ENCODE assay signal across 9 cellular contexts in genomic region chr6:37607949-37608348, GRCh38.
DNase-seq lines count a peak whose midpoint lies in the region; TF ChIP-seq lines count a peak whose summit lies in the region.
"Had no signal": no experiment of that assay in that cellular context is flagged by ENCODE, and none has a peak within 500 bp of the region (broad histone marks: within the 10 kb centered on the region; RNA-seq: fewer than 3 reads in every experiment).

No MANE protein-coding gene starts in this region.

- H2AFZ ChIP-seq in MM.1S (ENCODE audit: low read length): no peak overlapping the region
- no peak overlapping the region for H2AFZ ChIP-seq in mammary epithelial cell (ENCODE audit: low read depth, low read length)

- intact Hi-C loops in mammary epithelial cell (cut with micrococcal nuclease): loop anchor here (1.0 kb wide), 1 partner anchor 84 kb away; no protein-coding TSS in a partner anchor

- DNase-seq in ELR (ENCODE audit: low read depth) (peak; percentile 70), MM.1S (no peak), mammary epithelial cell (no peak), neural crest cell (ENCODE audit: low read depth, low spot score) (no peak), NCI-H128 (lab: John Stamatoyannopoulos, UW; ENCODE audit: unreplicated experiment) (no peak), GM20000 (ENCODE audit: low spot score) (no peak)
- DNase-seq in effector memory CD4-positive, alpha-beta T cell: no peak
- DNase-seq: activated CD4-positive, alpha-beta memory T cell treated with anti-CD3 and anti-CD28 coated beads, Interleukin-2, amount 10 ng/mL, durations not matched to agents 7 days and 5 days had no signal

- peaks cover 22% of the 10 kb centered on the region for H3K4me1 Mint-ChIP-seq in neural crest cell
- H3K4me1 Mint-ChIP-seq: activated CD4-positive, alpha-beta memory T cell treated with anti-CD3 and anti-CD28 coated beads, Interleukin-2, amount 10 ng/mL, durations not matched to agents 7 days and 5 days; memory B cell had no signal

- H3K4me3 Mint-ChIP-seq in neural crest cell: no peak overlapping the region
- H3K4me3 Mint-ChIP-seq: activated CD4-positive, alpha-beta memory T cell treated with anti-CD3 and anti-CD28 coated beads, Interleukin-2, amount 10 ng/mL, durations not matched to agents 7 days and 5 days; memory B cell had no signal

- no peak overlapping the region for H3K27ac Mint-ChIP-seq in neural crest cell (ENCODE audit: unreplicated experiment)
- H3K27ac Mint-ChIP-seq: activated CD4-positive, alpha-beta memory T cell treated with anti-CD3 and anti-CD28 coated beads, Interleukin-2, amount 10 ng/mL, durations not matched to agents 7 days and 5 days; memory B cell had no signal

- no peaks in the 10 kb centered on the region for H3K9me2 ChIP-seq in MM.1S (replicated peaks; ENCODE audit: insufficient read depth, low read length)

- no peak overlapping the region for H3K9ac ChIP-seq in MM.1S (ENCODE audit: low read length)
- no peak overlapping the region for H3K9ac ChIP-seq in mammary epithelial cell (ENCODE audit: insufficient read depth, low read length)

- BruUV-seq in mammary epithelial cell (replicated peaks; lab: Mats Ljungman, UMichigan): no TSS peak

- no peaks in the 10 kb centered on the region for H3K36me3 Mint-ChIP-seq in neural crest cell (ENCODE audit: low read depth)
- H3K36me3 Mint-ChIP-seq: memory B cell had no signal

- in situ Hi-C loops in mammary epithelial cell (cut with MboI; ENCODE audit: low sequenced_read_pairs in 2 of 2): no loop called here

- dilution Hi-C loops in mammary epithelial cell (cut with HindIII; ENCODE audit: low sequenced_read_pairs): no loop called here

- 54% methylated on average over 2 of the region's 2 CpGs for WGBS in mammary epithelial cell (ENCODE audit: low coverage, missing lambda C conversion rate)

- H3K4me2 ChIP-seq in MM.1S (ENCODE audit: low read depth, low read length) (no peak overlapping the region), mammary epithelial cell (ENCODE audit: insufficient read depth, low read depth, low read length) (no peak overlapping the region)

- H3K27ac ChIP-seq in MM.1S (ENCODE audit: low read length) (no peak overlapping the region), mammary epithelial cell (ENCODE audit: insufficient read depth, low read depth, low read length) (no peak overlapping the region)
- H3K27ac ChIP-seq in effector memory CD4-positive, alpha-beta T cell (ENCODE audit: insufficient read depth, low read length, poor library complexity, severe bottlenecking): no peak overlapping the region

- H3K4me3 ChIP-seq in MM.1S (ENCODE audit: low read length) (no peak overlapping the region), mammary epithelial cell (replicated peaks in 1 of 3; ENCODE audit: insufficient read depth in 1 of 3, low read depth in 2 of 3, low read length in 3 of 3) (no peak overlapping the region)
- no peak overlapping the region for H3K4me3 ChIP-seq in effector memory CD4-positive, alpha-beta T cell (ENCODE audit: insufficient read depth, low read depth, low read length, poor library complexity, severe bottlenecking)

- no peaks in the 10 kb centered on the region; the same call in 1 of the 2 replicates for H3K27me3 ChIP-seq in MM.1S (replicated peaks; ENCODE audit: insufficient read depth, low read length)
- H3K27me3 ChIP-seq in mammary epithelial cell (ENCODE audit: insufficient read depth, low read length): no peaks in the 10 kb centered on the region
- H3K27me3 ChIP-seq in effector memory CD4-positive, alpha-beta T cell (replicated peaks; ENCODE audit: control insufficient read depth, insufficient read depth, low read length, poor library complexity, severe bottlenecking): no peaks in the 10 kb centered on the region

- 0 out of 2 replicates have a peak, but pooled peaks have one; percentile 4 for TF ChIP-seq CTCF in MM.1S (IDR thresholded peaks at IDR 0.05; ENCODE audit: low read length)
- TF ChIP-seq CTCF in mammary epithelial cell (conservative IDR thresholded peaks at IDR 0.05 in 1 of 2, IDR thresholded peaks at IDR 0.05 in 1 of 2; ENCODE audit: extremely low read depth in 1 of 2, insufficient read depth in 1 of 2, low read depth in 1 of 2, low read length in 2 of 2): peak; percentile 10 to 13
- peak; percentile 57 for TF ChIP-seq CTCF in neural crest cell (conservative IDR thresholded peaks at IDR 0.05)
- no peak for TF ChIP-seq CTCF in GM20000 (IDR thresholded peaks at IDR 0.05; ENCODE audit: extremely low read depth, missing control alignments)

- H3K4me1 ChIP-seq in MM.1S (ENCODE audit: low read length) (no peaks in the 10 kb centered on the region), mammary epithelial cell (ENCODE audit: insufficient read depth, low read length) (no peaks in the 10 kb centered on the region)
- no peaks in the 10 kb centered on the region for H3K4me1 ChIP-seq in effector memory CD4-positive, alpha-beta T cell (ENCODE audit: control insufficient read depth, insufficient read depth, low read length, poor library complexity, severe bottlenecking)

- CTCF ChIA-PET in mammary epithelial cell (lab: Charles Lee; ENCODE audit: low non-redundant PET): no interaction called here

- no peaks in the 10 kb centered on the region; the same call in 1 of the 2 replicates for H4K20me1 ChIP-seq in MM.1S (ENCODE audit: insufficient read depth, low read length)
- H4K20me1 ChIP-seq in mammary epithelial cell (ENCODE audit: insufficient read depth, low read length): no peaks in the 10 kb centered on the region

- H3K9me3 Mint-ChIP-seq in neural crest cell: no peaks in the 10 kb centered on the region
- H3K9me3 Mint-ChIP-seq: activated CD4-positive, alpha-beta memory T cell treated with anti-CD3 and anti-CD28 coated beads, Interleukin-2, amount 10 ng/mL, durations not matched to agents 7 days and 5 days; memory B cell had no signal

- H3K79me2 ChIP-seq in MM.1S (ENCODE audit: low read length) (no peaks in the 10 kb centered on the region), mammary epithelial cell (ENCODE audit: insufficient read depth, low read length) (no peaks in the 10 kb centered on the region)

- H3K27me3 Mint-ChIP-seq in neural crest cell (ENCODE audit: low read depth): no peaks in the 10 kb centered on the region

- no peaks in the 10 kb centered on the region for H3K36me3 ChIP-seq in MM.1S (replicated peaks; ENCODE audit: insufficient read depth, low read length)
- H3K36me3 ChIP-seq in mammary epithelial cell (ENCODE audit: insufficient read depth, low read length): no peaks in the 10 kb centered on the region
- no peaks in the 10 kb centered on the region for H3K36me3 ChIP-seq in effector memory CD4-positive, alpha-beta T cell (ENCODE audit: control insufficient read depth, insufficient read depth, low read length)

- H3F3A ChIP-seq in MM.1S (ENCODE audit: insufficient read depth, low read length): no peaks in the 10 kb centered on the region

- no peaks in the 10 kb centered on the region for H3K9me3 ChIP-seq in MM.1S (replicated peaks; ENCODE audit: insufficient read depth, low read length)
- no peaks in the 10 kb centered on the region for H3K9me3 ChIP-seq in mammary epithelial cell (replicated peaks; ENCODE audit: insufficient read depth, low read length)
- H3K9me3 ChIP-seq in effector memory CD4-positive, alpha-beta T cell (ENCODE audit: control insufficient read depth, low read length): no peaks in the 10 kb centered on the region
